In the genomic region with DNA sequence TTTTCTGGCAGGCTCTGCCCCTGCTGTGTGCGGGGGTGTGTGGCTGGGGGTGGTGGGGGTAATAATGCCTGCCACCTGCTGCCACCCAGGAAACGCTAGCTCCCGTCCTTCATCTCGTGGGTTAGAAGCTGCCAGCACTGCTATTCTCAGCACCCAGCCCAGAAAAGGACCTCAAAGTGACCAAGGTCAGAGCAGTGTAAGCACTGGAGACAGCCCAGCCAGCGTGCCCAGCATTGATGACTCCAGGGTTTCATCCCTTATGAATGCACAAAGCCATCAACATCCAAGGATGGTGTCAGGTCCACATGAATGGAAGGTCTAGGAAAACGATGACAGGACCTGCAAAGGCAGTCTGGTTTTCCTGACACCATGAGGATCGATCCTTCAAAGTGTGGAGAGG, we compare ENCODE assay signal across 7 cellular contexts. TPM values are rescaled to one million over a fixed set of nuclear protein-coding genes. Genes with fewer than 3 reads are reported as not detected.
"Had no signal": no experiment of that assay in that cellular context is flagged by ENCODE, and none has a peak within 500 bp of the region (broad histone marks: within the 10 kb centered on the region; RNA-seq: fewer than 3 reads in every experiment).

No MANE protein-coding gene starts in this region.

RNA-seq across cellular contexts. Expression of a gene that starts 55.9 kb away (rescaled TPM):
- total RNA-seq: activated CD8-positive, alpha-beta T cell treated with anti-CD3 and anti-CD28 coated beads for 36 hours; activated naive CD8-positive, alpha-beta T cell treated with anti-CD3 and anti-CD28 coated beads for 36 hours; activated T-cell treated with anti-CD3 and anti-CD28 coated beads, Interleukin-2, amount 50 U/mL, for 72 hours; activated T-helper 2 cell treated with anti-CD3 and anti-CD28 coated beads, Interferon-gamma antibody, Interleukin-2, Interleukin-4, amounts not matched to agents 10 μg/mL and 5 μg/mL and 100 μg/mL, durations not matched to agents 14 hours and 24 hours and 36 hours; Peyer's patch; T-helper 1 cell treated with Interleukin-12 subunit alpha and Interleukin-12 subunit beta and Interleukin-4 antibody, amounts not matched to agents 30 ng/mL and 1 ng/mL, for 36 hours had no signal
- polyA plus RNA-seq: SK-N-SH had no signal
